ENCODE assay signal across 8 cellular contexts in the genomic region with DNA sequence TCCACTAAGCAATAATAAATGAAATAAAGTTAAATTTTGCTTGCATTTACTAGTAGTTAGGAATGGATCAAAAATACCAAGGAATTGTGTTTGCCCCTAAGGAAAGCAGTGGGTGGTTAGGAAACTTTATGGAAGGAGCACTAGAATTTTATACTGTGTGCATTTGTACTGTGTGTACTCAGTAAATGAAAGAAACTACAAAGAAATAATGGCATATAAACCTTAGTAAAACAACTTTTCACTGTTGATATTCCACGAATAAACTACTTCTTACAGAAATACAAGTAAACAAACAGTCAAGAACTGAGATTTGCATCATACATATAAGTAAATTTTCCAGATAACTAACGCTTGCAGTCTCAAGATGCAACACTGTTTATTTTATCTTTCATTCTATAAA.
"Had no signal": no experiment of that assay in that cellular context is flagged by ENCODE, and none has a peak within 500 bp of the region (broad histone marks: within the 10 kb centered on the region; RNA-seq: fewer than 3 reads in every experiment).

No MANE protein-coding gene starts in this region.

- H3K27me3 Mint-ChIP-seq: IgD-negative memory B cell had no signal

- FAIRE-seq: H1, H54, HepG2 had no signal

- H3K4me2 ChIP-seq: GM23338 had no signal

- H3K36me3 Mint-ChIP-seq: IgD-negative memory B cell had no signal

- H3K4me1 Mint-ChIP-seq: GM23338, H9 had no signal

- H3K4me3 ChIP-seq: GM23338 had no signal

- H2AFZ ChIP-seq: GM23338 had no signal

- ATAC-seq: GM23338, HepG2 had no signal

- H3K4me3 Mint-ChIP-seq: GM23338, H9, IgD-negative memory B cell had no signal

- DNase-seq: H9, HCEC 1CT had no signal

- H3K9me3 Mint-ChIP-seq: GM23338, H9 had no signal

- H3K27ac Mint-ChIP-seq: GM23338, H9 had no signal

- H3K27ac ChIP-seq: HL-60 had no signal
